8 cellular contexts compared by ENCODE assay signal in the genomic region with DNA sequence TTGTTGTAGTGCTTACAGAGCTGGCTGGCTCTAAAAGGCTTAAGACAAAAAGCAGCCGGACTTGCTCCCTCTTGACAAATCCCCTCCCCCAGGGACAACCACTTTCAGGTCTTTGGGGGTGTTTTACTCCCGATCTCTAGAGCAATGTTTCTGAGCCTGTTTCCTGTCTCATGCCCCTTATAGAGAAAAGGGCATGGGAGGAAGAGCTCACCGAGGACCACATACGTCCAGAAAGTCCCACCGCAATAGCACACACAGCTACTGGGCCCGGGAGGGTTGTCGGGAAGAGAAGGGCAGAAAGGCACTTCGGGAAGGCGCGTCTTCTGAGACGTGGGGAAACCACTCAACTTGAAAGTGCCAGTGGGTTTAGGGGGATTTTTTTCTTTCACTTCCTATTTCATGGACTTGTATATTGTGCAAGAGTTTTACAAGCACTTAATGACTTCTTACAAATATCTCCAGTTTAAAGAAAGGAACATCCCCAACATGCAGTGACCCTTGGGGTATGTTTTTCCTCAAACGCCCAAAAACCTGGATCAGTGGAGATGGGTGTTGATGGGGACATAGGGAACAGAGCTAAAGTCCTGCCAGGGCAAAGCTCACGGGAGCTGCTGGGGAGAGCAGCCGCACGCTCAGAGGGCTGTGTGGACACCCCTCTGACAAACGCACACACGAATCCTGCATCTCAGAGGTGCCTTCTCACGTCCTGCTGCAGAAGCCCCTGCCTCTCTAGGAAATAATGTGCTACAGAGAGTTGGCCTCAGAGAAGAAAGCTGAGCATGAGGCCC. TPM values are rescaled to one million over a fixed set of nuclear protein-coding genes. Genes with fewer than 3 reads are reported as not detected.
DNase-seq lines count a peak whose midpoint lies in the region; ATAC-seq and TF ChIP-seq lines count a peak whose summit lies in the region.

No MANE protein-coding gene starts in this region.

- no peak for TF ChIP-seq EP300 in sigmoid colon (IDR thresholded peaks at IDR 0.05)

- H3K36me3 ChIP-seq in sigmoid colon (no peaks in the 10 kb centered on the region), gastrocnemius medialis (no peaks in the 10 kb centered on the region)

- in situ Hi-C loops in gastrocnemius medialis (cut with MboI; ENCODE audit: low sequenced_read_pairs in 4 of 4): no loop called here

- H3K9me3 ChIP-seq in sigmoid colon (no peaks in the 10 kb centered on the region), gastrocnemius medialis (no peaks in the 10 kb centered on the region)

- H3K4me1 ChIP-seq in sigmoid colon: peaks cover 0 to 8% (median 4%) of the 10 kb centered on the region in 4 donors
- H3K4me1 ChIP-seq in gastrocnemius medialis: peaks cover 22 to 30% of the 10 kb centered on the region in 2 donors

- ATAC-seq in GM18511 (IDR thresholded peaks at IDR 0.05; ENCODE audit: unreplicated experiment): peak; percentile 83
- ATAC-seq in GM21737 (IDR thresholded peaks at IDR 0.05; ENCODE audit: unreplicated experiment): peak; percentile 52
- ATAC-seq in gastrocnemius medialis: no peak

- 59 to 75% methylated on average over 18 of the region's 18 CpGs for WGBS in sigmoid colon, 2 donors

- intact Hi-C loops in sigmoid colon (cut with DNase I) (no loop called here), gastrocnemius medialis (cut with DNase I; ENCODE audit: low total_unique reads) (no loop called here)

- H3K4me3 ChIP-seq in sigmoid colon (no peak overlapping the region), gastrocnemius medialis (no peak overlapping the region)

- H3K27ac ChIP-seq in sigmoid colon: no peak overlapping the region
- peak overlapping the region in 1 of 4 donors; percentile 25 for H3K27ac ChIP-seq in gastrocnemius medialis

- TF ChIP-seq CTCF in sigmoid colon (IDR thresholded peaks at IDR 0.05): no peak
- no peak for TF ChIP-seq CTCF in gastrocnemius medialis (IDR thresholded peaks at IDR 0.05 in 4 of 5, conservative IDR thresholded peaks at IDR 0.05 in 1 of 5)

- DNase-seq in NAMALWA (ENCODE audit: low spot score) (peak; percentile 40), globus pallidus (ENCODE audit: low spot score) (peak; percentile 50), NCI-H2196 treated with DMSO at 0.1 percent for 48 hours (lab: John Stamatoyannopoulos, UW; ENCODE audit: unreplicated experiment) (no peak), GOT3 (lab: John Stamatoyannopoulos, UW) (no peak), sigmoid colon (no peak), gastrocnemius medialis (no peak)

- H3K27me3 ChIP-seq in sigmoid colon (no peaks in the 10 kb centered on the region), gastrocnemius medialis (no peaks in the 10 kb centered on the region)

- TF ChIP-seq POLR2A in sigmoid colon (IDR thresholded peaks at IDR 0.05): no peak
- no peak for TF ChIP-seq POLR2A in gastrocnemius medialis (IDR thresholded peaks at IDR 0.05)

RNA-seq across cellular contexts. Expression of a gene that starts 27.0 kb away (rescaled TPM):
- total RNA-seq in sigmoid colon (10 to 100 TPM in 3 of 4 donors, 1 to 10 TPM in 1; 9.9 to 22.4 (median 18.7) TPM), gastrocnemius medialis (100 to 1,000 TPM; 104 to 220 (median 128) TPM)
- 10 to 100 TPM in 1 of 3 donors, 1 to 10 TPM in 2; 1.2 to 12.2 (median 3.2) TPM for polyA plus RNA-seq in sigmoid colon

RNA-seq across cellular contexts. Expression of a gene that starts 48.5 kb away (rescaled TPM):
- total RNA-seq in sigmoid colon (10 to 100 TPM; 67.1 to 76.0 (median 72.6) TPM), gastrocnemius medialis (100 to 1,000 TPM in 3 of 4 donors, 10 to 100 TPM in 1; 58.4 to 141 (median 107) TPM)
- 100 to 1,000 TPM in 1 of 3 donors, 10 to 100 TPM in 2; 34.7 to 102 (median 76.3) TPM for polyA plus RNA-seq in sigmoid colon

Comparison
In these comparisons a context has a peak if more than half of its experiments do, and no peak if none do; other contexts are left out.
1. ATAC-seq: peak in GM18511 (single experiment) and GM21737 (single experiment); none in gastrocnemius medialis (0 of 2).
2. DNase-seq: peak in NAMALWA (single experiment) and globus pallidus (single experiment); none in NCI-H2196 treated with DMSO at 0.1 percent for 48 hours (single experiment), GOT3 (single experiment), sigmoid colon (single experiment) and gastrocnemius medialis (0 of 2).
3. RNA of a gene that starts 27.0 kb away (total RNA-seq): 104 to 220 TPM in gastrocnemius medialis; 9.9 to 22.4 TPM in sigmoid colon; every median in the first group is over 4 times any median in the second.